1 cellular context compared by ENCODE assay signal in the genomic region with DNA sequence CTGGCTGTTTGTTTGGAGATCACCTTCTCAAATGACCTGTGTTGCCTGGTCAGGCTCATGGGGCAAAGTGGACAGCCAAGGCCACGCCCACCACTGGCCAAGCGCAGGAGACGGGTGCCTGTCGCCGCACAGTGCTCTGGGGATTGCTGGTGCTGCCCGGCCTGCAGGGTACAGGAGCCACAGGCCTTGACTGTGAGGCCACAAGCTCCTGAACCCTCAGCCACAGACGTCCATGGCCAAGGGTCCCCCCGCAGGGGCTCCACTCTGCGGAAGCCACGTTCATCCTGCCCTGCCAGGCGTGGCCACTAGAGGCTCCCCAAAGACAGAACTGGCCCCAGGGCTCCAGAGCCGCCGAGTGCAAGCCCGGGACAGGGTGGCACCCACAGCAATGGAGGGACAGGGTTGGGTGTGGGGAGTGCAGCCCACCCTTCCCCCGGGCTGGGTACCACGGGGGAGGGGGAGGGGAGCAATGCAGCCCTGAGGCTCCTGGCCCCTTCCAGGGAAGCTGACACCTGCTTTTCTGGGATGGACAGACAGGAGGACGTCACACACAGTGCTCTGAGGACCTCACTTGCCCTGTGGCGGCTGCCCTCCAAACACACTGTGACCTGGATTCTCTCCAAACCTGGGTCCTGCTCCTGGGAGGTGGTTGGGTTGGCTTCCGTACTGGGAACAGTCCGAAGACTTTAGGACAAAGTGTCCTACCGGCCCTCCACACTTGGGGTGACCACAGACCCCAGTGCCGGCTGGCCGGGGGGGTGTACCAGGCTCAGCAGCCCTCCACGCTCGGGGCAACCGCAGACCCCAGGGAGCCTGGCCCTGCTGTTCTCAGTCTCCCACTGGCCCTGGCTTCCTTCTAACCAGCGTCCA.
TF ChIP-seq lines count a peak whose summit lies in the region.

No MANE protein-coding gene starts in this region.

TF ChIP-seq in WTC11, 78 proteins besides CTCF, POLR2A, EP300 and RAD21 (continued from another document):
- TF ChIP-seq, protein P1, sequence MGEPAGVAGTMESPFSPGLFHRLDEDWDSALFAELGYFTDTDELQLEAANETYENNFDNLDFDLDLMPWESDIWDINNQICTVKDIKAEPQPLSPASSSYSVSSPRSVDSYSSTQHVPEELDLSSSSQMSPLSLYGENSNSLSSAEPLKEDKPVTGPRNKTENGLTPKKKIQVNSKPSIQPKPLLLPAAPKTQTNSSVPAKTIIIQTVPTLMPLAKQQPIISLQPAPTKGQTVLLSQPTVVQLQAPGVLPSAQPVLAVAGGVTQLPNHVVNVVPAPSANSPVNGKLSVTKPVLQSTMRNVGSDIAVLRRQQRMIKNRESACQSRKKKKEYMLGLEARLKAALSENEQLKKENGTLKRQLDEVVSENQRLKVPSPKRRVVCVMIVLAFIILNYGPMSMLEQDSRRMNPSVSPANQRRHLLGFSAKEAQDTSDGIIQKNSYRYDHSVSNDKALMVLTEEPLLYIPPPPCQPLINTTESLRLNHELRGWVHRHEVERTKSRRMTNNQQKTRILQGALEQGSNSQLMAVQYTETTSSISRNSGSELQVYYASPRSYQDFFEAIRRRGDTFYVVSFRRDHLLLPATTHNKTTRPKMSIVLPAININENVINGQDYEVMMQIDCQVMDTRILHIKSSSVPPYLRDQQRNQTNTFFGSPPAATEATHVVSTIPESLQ (CRISPR knock-in tag; IDR thresholded peaks at IDR 0.05): no peak
- TF ChIP-seq FOXP1 (CRISPR knock-in tag; IDR thresholded peaks at IDR 0.05; ENCODE audit: borderline replicate concordance) (0 out of 2 replicates have a peak, but pooled peaks have one; percentile 16), NFYB (CRISPR knock-in tag; conservative IDR thresholded peaks at IDR 0.05; ENCODE audit: low read depth) (no peak), ZNF416 (CRISPR knock-in tag; IDR thresholded peaks at IDR 0.05) (no peak), ZNF121 (CRISPR knock-in tag; IDR thresholded peaks at IDR 0.05) (no peak), ZNF263 (CRISPR knock-in tag; IDR thresholded peaks at IDR 0.05; ENCODE audit: low read depth) (no peak), ZNF138 (CRISPR knock-in tag; conservative IDR thresholded peaks at IDR 0.05) (no peak; the same call in 1 of the 2 replicates), TEAD1 (CRISPR knock-in tag; IDR thresholded peaks at IDR 0.05) (no peak), CBFB (CRISPR knock-in tag; IDR thresholded peaks at IDR 0.05; ENCODE audit: low read depth) (no peak), ELF4 (CRISPR knock-in tag; IDR thresholded peaks at IDR 0.05; ENCODE audit: low read depth) (no peak), PRRX2 (CRISPR knock-in tag; IDR thresholded peaks at IDR 0.05) (no peak), MXD4 (CRISPR knock-in tag; IDR thresholded peaks at IDR 0.05; ENCODE audit: borderline replicate concordance) (no peak), ZNF232 (CRISPR knock-in tag; IDR thresholded peaks at IDR 0.05) (no peak), FOXJ3 (CRISPR knock-in tag; IDR thresholded peaks at IDR 0.05; ENCODE audit: borderline replicate concordance) (no peak), ZNF423 (CRISPR knock-in tag; IDR thresholded peaks at IDR 0.05) (no peak), RELA (CRISPR knock-in tag; IDR thresholded peaks at IDR 0.05; ENCODE audit: borderline replicate concordance) (no peak), ETV6 (CRISPR knock-in tag; IDR thresholded peaks at IDR 0.05) (no peak), MYBL2 (CRISPR knock-in tag; IDR thresholded peaks at IDR 0.05) (no peak)
- TF ChIP-seq, protein P2, sequence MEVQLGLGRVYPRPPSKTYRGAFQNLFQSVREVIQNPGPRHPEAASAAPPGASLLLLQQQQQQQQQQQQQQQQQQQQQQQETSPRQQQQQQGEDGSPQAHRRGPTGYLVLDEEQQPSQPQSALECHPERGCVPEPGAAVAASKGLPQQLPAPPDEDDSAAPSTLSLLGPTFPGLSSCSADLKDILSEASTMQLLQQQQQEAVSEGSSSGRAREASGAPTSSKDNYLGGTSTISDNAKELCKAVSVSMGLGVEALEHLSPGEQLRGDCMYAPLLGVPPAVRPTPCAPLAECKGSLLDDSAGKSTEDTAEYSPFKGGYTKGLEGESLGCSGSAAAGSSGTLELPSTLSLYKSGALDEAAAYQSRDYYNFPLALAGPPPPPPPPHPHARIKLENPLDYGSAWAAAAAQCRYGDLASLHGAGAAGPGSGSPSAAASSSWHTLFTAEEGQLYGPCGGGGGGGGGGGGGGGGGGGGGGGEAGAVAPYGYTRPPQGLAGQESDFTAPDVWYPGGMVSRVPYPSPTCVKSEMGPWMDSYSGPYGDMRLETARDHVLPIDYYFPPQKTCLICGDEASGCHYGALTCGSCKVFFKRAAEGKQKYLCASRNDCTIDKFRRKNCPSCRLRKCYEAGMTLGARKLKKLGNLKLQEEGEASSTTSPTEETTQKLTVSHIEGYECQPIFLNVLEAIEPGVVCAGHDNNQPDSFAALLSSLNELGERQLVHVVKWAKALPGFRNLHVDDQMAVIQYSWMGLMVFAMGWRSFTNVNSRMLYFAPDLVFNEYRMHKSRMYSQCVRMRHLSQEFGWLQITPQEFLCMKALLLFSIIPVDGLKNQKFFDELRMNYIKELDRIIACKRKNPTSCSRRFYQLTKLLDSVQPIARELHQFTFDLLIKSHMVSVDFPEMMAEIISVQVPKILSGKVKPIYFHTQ (CRISPR knock-in tag; IDR thresholded peaks at IDR 0.05): no peak
- TF ChIP-seq, protein P3, sequence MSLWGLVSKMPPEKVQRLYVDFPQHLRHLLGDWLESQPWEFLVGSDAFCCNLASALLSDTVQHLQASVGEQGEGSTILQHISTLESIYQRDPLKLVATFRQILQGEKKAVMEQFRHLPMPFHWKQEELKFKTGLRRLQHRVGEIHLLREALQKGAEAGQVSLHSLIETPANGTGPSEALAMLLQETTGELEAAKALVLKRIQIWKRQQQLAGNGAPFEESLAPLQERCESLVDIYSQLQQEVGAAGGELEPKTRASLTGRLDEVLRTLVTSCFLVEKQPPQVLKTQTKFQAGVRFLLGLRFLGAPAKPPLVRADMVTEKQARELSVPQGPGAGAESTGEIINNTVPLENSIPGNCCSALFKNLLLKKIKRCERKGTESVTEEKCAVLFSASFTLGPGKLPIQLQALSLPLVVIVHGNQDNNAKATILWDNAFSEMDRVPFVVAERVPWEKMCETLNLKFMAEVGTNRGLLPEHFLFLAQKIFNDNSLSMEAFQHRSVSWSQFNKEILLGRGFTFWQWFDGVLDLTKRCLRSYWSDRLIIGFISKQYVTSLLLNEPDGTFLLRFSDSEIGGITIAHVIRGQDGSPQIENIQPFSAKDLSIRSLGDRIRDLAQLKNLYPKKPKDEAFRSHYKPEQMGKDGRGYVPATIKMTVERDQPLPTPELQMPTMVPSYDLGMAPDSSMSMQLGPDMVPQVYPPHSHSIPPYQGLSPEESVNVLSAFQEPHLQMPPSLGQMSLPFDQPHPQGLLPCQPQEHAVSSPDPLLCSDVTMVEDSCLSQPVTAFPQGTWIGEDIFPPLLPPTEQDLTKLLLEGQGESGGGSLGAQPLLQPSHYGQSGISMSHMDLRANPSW (CRISPR knock-in tag; conservative IDR thresholded peaks at IDR 0.05; ENCODE audit: low read depth): no peak
- TF ChIP-seq, protein P4, sequence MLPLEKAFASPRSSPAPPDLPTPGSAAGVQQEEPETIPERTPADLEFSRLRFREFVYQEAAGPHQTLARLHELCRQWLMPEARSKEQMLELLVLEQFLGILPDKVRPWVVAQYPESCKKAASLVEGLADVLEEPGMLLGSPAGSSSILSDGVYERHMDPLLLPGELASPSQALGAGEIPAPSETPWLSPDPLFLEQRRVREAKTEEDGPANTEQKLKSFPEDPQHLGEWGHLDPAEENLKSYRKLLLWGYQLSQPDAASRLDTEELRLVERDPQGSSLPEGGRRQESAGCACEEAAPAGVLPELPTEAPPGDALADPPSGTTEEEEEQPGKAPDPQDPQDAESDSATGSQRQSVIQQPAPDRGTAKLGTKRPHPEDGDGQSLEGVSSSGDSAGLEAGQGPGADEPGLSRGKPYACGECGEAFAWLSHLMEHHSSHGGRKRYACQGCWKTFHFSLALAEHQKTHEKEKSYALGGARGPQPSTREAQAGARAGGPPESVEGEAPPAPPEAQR (CRISPR knock-in tag; IDR thresholded peaks at IDR 0.05): no peak
- TF ChIP-seq, protein P5, sequence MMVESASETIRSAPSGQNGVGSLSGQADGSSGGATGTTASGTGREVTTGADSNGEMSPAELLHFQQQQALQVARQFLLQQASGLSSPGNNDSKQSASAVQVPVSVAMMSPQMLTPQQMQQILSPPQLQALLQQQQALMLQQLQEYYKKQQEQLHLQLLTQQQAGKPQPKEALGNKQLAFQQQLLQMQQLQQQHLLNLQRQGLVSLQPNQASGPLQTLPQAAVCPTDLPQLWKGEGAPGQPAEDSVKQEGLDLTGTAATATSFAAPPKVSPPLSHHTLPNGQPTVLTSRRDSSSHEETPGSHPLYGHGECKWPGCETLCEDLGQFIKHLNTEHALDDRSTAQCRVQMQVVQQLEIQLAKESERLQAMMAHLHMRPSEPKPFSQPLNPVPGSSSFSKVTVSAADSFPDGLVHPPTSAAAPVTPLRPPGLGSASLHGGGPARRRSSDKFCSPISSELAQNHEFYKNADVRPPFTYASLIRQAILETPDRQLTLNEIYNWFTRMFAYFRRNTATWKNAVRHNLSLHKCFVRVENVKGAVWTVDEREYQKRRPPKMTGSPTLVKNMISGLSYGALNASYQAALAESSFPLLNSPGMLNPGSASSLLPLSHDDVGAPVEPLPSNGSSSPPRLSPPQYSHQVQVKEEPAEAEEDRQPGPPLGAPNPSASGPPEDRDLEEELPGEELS (CRISPR knock-in tag; IDR thresholded peaks at IDR 0.05): no peak
- TF ChIP-seq, protein P6, sequence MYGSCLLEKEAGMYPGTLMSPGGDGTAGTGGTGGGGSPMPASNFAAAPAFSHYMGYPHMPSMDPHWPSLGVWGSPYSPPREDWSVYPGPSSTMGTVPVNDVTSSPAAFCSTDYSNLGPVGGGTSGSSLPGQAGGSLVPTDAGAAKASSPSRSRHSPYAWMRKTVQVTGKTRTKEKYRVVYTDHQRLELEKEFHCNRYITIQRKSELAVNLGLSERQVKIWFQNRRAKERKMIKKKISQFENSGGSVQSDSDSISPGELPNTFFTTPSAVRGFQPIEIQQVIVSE (CRISPR knock-in tag; IDR thresholded peaks at IDR 0.05; ENCODE audit: borderline replicate concordance): no peak
- TF ChIP-seq, protein P7, sequence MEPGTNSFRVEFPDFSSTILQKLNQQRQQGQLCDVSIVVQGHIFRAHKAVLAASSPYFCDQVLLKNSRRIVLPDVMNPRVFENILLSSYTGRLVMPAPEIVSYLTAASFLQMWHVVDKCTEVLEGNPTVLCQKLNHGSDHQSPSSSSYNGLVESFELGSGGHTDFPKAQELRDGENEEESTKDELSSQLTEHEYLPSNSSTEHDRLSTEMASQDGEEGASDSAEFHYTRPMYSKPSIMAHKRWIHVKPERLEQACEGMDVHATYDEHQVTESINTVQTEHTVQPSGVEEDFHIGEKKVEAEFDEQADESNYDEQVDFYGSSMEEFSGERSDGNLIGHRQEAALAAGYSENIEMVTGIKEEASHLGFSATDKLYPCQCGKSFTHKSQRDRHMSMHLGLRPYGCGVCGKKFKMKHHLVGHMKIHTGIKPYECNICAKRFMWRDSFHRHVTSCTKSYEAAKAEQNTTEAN (CRISPR knock-in tag; IDR thresholded peaks at IDR 0.05): no peak
- TF ChIP-seq, protein P8, sequence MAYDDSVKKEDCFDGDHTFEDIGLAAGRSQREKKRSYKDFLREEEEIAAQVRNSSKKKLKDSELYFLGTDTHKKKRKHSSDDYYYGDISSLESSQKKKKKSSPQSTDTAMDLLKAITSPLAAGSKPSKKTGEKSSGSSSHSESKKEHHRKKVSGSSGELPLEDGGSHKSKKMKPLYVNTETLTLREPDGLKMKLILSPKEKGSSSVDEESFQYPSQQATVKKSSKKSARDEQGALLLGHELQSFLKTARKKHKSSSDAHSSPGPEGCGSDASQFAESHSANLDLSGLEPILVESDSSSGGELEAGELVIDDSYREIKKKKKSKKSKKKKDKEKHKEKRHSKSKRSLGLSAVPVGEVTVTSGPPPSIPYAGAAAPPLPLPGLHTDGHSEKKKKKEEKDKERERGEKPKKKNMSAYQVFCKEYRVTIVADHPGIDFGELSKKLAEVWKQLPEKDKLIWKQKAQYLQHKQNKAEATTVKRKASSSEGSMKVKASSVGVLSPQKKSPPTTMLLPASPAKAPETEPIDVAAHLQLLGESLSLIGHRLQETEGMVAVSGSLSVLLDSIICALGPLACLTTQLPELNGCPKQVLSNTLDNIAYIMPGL (CRISPR knock-in tag; IDR thresholded peaks at IDR 0.05): no peak
- TF ChIP-seq, protein P9, sequence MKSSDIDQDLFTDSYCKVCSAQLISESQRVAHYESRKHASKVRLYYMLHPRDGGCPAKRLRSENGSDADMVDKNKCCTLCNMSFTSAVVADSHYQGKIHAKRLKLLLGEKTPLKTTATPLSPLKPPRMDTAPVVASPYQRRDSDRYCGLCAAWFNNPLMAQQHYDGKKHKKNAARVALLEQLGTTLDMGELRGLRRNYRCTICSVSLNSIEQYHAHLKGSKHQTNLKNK (CRISPR knock-in tag; IDR thresholded peaks at IDR 0.05): no peak
